ENCODE assay signal across 1 cellular context in genomic region chr20:53916173-53916512, GRCh38.
TF ChIP-seq lines count a peak whose summit lies in the region.

No MANE protein-coding gene starts in this region.

TF ChIP-seq in HepG2, 621 proteins besides CTCF, POLR2A, EP300 and RAD21 (continued from another document):
- TF ChIP-seq MYC (CRISPR knock-in tag; IDR thresholded peaks at IDR 0.05; ENCODE audit: borderline replicate concordance), result no peak
